ENCODE assay signal across 23 cellular contexts in the genomic region with DNA sequence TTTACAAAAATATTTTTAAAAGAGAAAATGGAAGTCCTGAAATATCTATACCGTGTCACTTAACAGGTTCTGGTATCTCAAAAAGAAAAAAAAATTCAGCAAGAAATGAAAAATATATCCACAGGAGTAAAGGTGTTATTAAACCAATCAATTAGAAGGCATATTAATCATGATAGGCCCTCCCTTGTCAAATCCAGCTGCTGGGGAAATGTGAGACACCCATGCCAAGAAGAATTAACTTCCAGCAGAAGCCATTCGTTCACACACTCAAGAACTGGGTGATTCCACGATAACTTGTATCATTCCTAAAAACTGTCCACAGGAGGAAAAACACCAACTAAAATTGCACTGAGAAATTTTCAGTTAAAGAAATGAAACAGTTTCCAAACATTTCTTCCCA. TPM values are rescaled to one million over a fixed set of nuclear protein-coding genes. Genes with fewer than 3 reads are reported as not detected.
DNase-seq lines count a peak whose midpoint lies in the region; ATAC-seq and TF ChIP-seq lines count a peak whose summit lies in the region.
"Had no signal": no experiment of that assay in that cellular context is flagged by ENCODE, and none has a peak within 500 bp of the region (broad histone marks: within the 10 kb centered on the region; RNA-seq: fewer than 3 reads in every experiment).

No MANE protein-coding gene starts in this region.

- H3K27ac Mint-ChIP-seq in endothelial cell (ENCODE audit: unreplicated experiment) = peak overlapping the region; percentile 20
- H3K27ac Mint-ChIP-seq: CD4-positive, CD25-positive, alpha-beta regulatory T cell had no signal

- H3K9ac ChIP-seq in stomach smooth muscle (ENCODE audit: low read length in 2 of 2) = no peak overlapping the region

- intact Hi-C loops in A673 (cut with micrococcal nuclease; ENCODE audit: unreplicated experiment) = no loop called here

- DNase-seq in NCI-H2171 treated with DMSO at 0.1 percent for 48 hours (lab: John Stamatoyannopoulos, UW) (peak; percentile 27), NCI-H2171 (lab: John Stamatoyannopoulos, UW) (no peak), NCI-H69 (lab: John Stamatoyannopoulos, UW) (peak; percentile 46), endothelial cell (ENCODE audit: low spot score) (no peak), A673 (ENCODE audit: low spot score) (no peak)
- DNase-seq: 8988T; BE2C; CD4-positive, CD25-positive, alpha-beta regulatory T cell; COR-L47; GDM1; GOT3; KBM-7; NCI-H1105 treated with DMSO at 0.1 percent for 48 hours; NCI-H187; NCI-H2107; NCI-H226; NCI-H524 treated with DMSO at 0.1 percent for 48 hours; NK-92 treated with Interleukin-12 subunit alpha and Interleukin-12 subunit beta, amount 100 ng/mL, for 24 hours had no signal

- no peak overlapping the region for H3K4me3 Mint-ChIP-seq in endothelial cell (ENCODE audit: unreplicated experiment)
- H3K4me3 Mint-ChIP-seq: CD4-positive, CD25-positive, alpha-beta regulatory T cell had no signal

- peaks cover 49% of the 10 kb centered on the region for H3K4me1 Mint-ChIP-seq in endothelial cell (ENCODE audit: unreplicated experiment)

- H3K4me1 ChIP-seq in stomach smooth muscle (ENCODE audit: control insufficient read depth, insufficient read depth, low read length) (peaks cover 11% of the 10 kb centered on the region), A673 (ENCODE audit: insufficient read depth, low read length, poor library complexity, severe bottlenecking) (peaks cover 81% of the 10 kb centered on the region)

- H3K9me3 Mint-ChIP-seq in endothelial cell (ENCODE audit: unreplicated experiment) = no peaks in the 10 kb centered on the region
- H3K9me3 Mint-ChIP-seq: CD4-positive, CD25-positive, alpha-beta regulatory T cell had no signal

- H3K36me3 ChIP-seq in stomach smooth muscle (ENCODE audit: control insufficient read depth in 2 of 2, insufficient read depth in 2 of 2, low read length in 2 of 2) (peaks cover 0 to 2% of the 10 kb centered on the region in 2 donors), A673 (ENCODE audit: insufficient read depth, low read length, poor library complexity, severe bottlenecking) (peaks cover 22% of the 10 kb centered on the region)

- CTCF ChIA-PET in A673 (lab: Charles Lee) = no interaction called here

- H3K27ac ChIP-seq in stomach smooth muscle (ENCODE audit: low read length) (peak overlapping the region; percentile 4), A673 (ENCODE audit: low read depth, low read length, poor library complexity, severe bottlenecking) (no peak overlapping the region)

- no peaks in the 10 kb centered on the region for H3K27me3 ChIP-seq in stomach smooth muscle (ENCODE audit: control insufficient read depth in 1 of 2, insufficient read depth in 2 of 2, low read length in 2 of 2)
- no peaks in the 10 kb centered on the region for H3K27me3 ChIP-seq in A673 (replicated peaks; ENCODE audit: insufficient read depth, low read depth, low read length, poor library complexity)
- H3K27me3 ChIP-seq: BE2C had no signal

- ATAC-seq in GM21515 (IDR thresholded peaks at IDR 0.05; ENCODE audit: unreplicated experiment) = no peak
- ATAC-seq in GM18519 (IDR thresholded peaks at IDR 0.05; ENCODE audit: low FRiP score, unreplicated experiment) = no peak
- ATAC-seq: HepG2, Right ventricle myocardium inferior had no signal

- TF ChIP-seq CTCF in endothelial cell (IDR thresholded peaks at IDR 0.05; ENCODE audit: unreplicated experiment) = no peak
- no peak for TF ChIP-seq CTCF in A673 (conservative IDR thresholded peaks at IDR 0.05; ENCODE audit: low read depth, low read length)

- POLR2A ChIA-PET in A673 (lab: Charles Lee; ENCODE audit: low non-redundant PET) = no interaction called here

- H3K36me3 Mint-ChIP-seq in endothelial cell (ENCODE audit: low read depth, unreplicated experiment) = peaks cover 15% of the 10 kb centered on the region

- H3K9me3 ChIP-seq in stomach smooth muscle (ENCODE audit: control insufficient read depth in 2 of 2, low read length in 2 of 2) (no peaks in the 10 kb centered on the region), A673 (ENCODE audit: low read depth, low read length, poor library complexity, severe bottlenecking) (no peaks in the 10 kb centered on the region)
- H3K9me3 ChIP-seq: BE2C had no signal

- BruUV-seq in A673 (replicated peaks; lab: Mats Ljungman, UMichigan) = no TSS peak

- no peak overlapping the region for H3K4me3 ChIP-seq in stomach smooth muscle (ENCODE audit: low read length in 2 of 2)
- no peak overlapping the region for H3K4me3 ChIP-seq in A673 (ENCODE audit: low read depth, low read length, poor library complexity, severe bottlenecking)

- H3K27me3 Mint-ChIP-seq in endothelial cell (ENCODE audit: unreplicated experiment) = peaks cover 3% of the 10 kb centered on the region
- H3K27me3 Mint-ChIP-seq: CD4-positive, CD25-positive, alpha-beta regulatory T cell had no signal

RNA-seq across cellular contexts. Expression of a gene that starts 57.6 kb away (rescaled TPM):
- total RNA-seq in endothelial cell (ENCODE audit: unreplicated experiment) (1,137 TPM), A673 (2021) (531 and 539 TPM in 2 replicates)

Comparison
In these comparisons a context has a peak if more than half of its experiments do, and no peak if none do; other contexts are left out.
1. DNase-seq: peak in NCI-H2171 treated with DMSO at 0.1 percent for 48 hours (single experiment) and NCI-H69 (single experiment); none in NCI-H2171 (single experiment), endothelial cell (single experiment) and A673 (single experiment).